ENCODE assay signal across 10 cellular contexts in genomic region chr4:141134051-141134450, GRCh38. TPM values are rescaled to one million over a fixed set of nuclear protein-coding genes. Genes with fewer than 3 reads are reported as not detected.
A peak's percentile ranks its signal among the peaks of the same experiment; 100 is the strongest.
DNase-seq lines count a peak whose midpoint lies in the region; ATAC-seq and TF ChIP-seq lines count a peak whose summit lies in the region.
"Had no signal": no experiment of that assay in that cellular context is flagged by ENCODE, and none has a peak within 500 bp of the region (broad histone marks: within the 10 kb centered on the region; RNA-seq: fewer than 3 reads in every experiment).

No MANE protein-coding gene starts in this region.

- H3K27me3 ChIP-seq in right cardiac atrium (ENCODE audit: control insufficient read depth, insufficient read depth) (no peaks in the 10 kb centered on the region), upper lobe of right lung (peaks cover 12% of the 10 kb centered on the region), smooth muscle cell (ENCODE audit: low read depth) (peaks cover 80% of the 10 kb centered on the region)
- H3K27me3 ChIP-seq: ascending aorta had no signal

- TF ChIP-seq CTCF in upper lobe of right lung (IDR thresholded peaks at IDR 0.05) (no peak), smooth muscle cell (IDR thresholded peaks at IDR 0.05; ENCODE audit: borderline replicate concordance, insufficient read depth, poor library complexity, severe bottlenecking) (no peak)

- H3K4me1 ChIP-seq in right cardiac atrium (ENCODE audit: control insufficient read depth, insufficient read depth, low read length) (no peaks in the 10 kb centered on the region), upper lobe of right lung (peaks cover 7% of the 10 kb centered on the region), smooth muscle cell (ENCODE audit: low read depth) (peaks cover 4% of the 10 kb centered on the region)
- H3K4me1 ChIP-seq: ascending aorta had no signal

- H3K27ac ChIP-seq in right cardiac atrium (ENCODE audit: low read length) (peak overlapping the region; percentile 64), upper lobe of right lung (no peak overlapping the region), smooth muscle cell (ENCODE audit: low read depth) (no peak overlapping the region)
- H3K27ac ChIP-seq: skin epidermis had no signal

- ATAC-seq in SK-N-SH treated with all-trans-retinoic acid at 6 μM for 48 hours = peak; percentile 7; the same call in 1 of the 3 replicates
- ATAC-seq in right cardiac atrium = peak in 1 of 2 donors; percentile 12
- no peak for ATAC-seq in HG02938 (IDR thresholded peaks at IDR 0.05; ENCODE audit: unreplicated experiment)
- ATAC-seq in upper lobe of right lung = no peak

- no peak overlapping the region for H3K4me3 ChIP-seq in right cardiac atrium (ENCODE audit: low read length)
- no peak overlapping the region for H3K4me3 ChIP-seq in upper lobe of right lung
- no peak overlapping the region for H3K4me3 ChIP-seq in smooth muscle cell

- H3K36me3 ChIP-seq in upper lobe of right lung (no peaks in the 10 kb centered on the region), smooth muscle cell (ENCODE audit: low read depth) (no peaks in the 10 kb centered on the region)
- H3K36me3 ChIP-seq: ascending aorta had no signal

- 25% methylated on average over 5 of the region's 5 CpGs for WGBS in right cardiac atrium
- 49% methylated on average over 5 of the region's 5 CpGs for WGBS in smooth muscle cell (ENCODE audit: low lambda C conversion rate)

- H2AFZ ChIP-seq in smooth muscle cell (ENCODE audit: low read depth) = no peak overlapping the region

- H3K4me2 ChIP-seq in smooth muscle cell = no peak overlapping the region

- no peaks in the 10 kb centered on the region for H4K20me1 ChIP-seq in smooth muscle cell (ENCODE audit: low read depth)

- H3K9me3 ChIP-seq in right cardiac atrium (ENCODE audit: control insufficient read depth, low read length) (no peaks in the 10 kb centered on the region), upper lobe of right lung (no peaks in the 10 kb centered on the region), smooth muscle cell (replicated peaks; ENCODE audit: low read depth) (no peaks in the 10 kb centered on the region)
- H3K9me3 ChIP-seq: ascending aorta had no signal

- peak; percentile 31 for DNase-seq in AG08396 (ENCODE audit: low spot score)
- DNase-seq in ELR (ENCODE audit: low read depth) = peak; percentile 27
- no peak for DNase-seq in right cardiac atrium
- DNase-seq in upper lobe of right lung = no peak
- DNase-seq in smooth muscle cell (lab: John Stamatoyannopoulos, UW; ENCODE audit: unreplicated experiment) = no peak
- no peak for DNase-seq in NCI-H774 (lab: John Stamatoyannopoulos, UW)

- no peaks in the 10 kb centered on the region for H3K79me2 ChIP-seq in smooth muscle cell (ENCODE audit: low read depth)

- intact Hi-C loops in right cardiac atrium (cut with DNase I) (loop anchor here in 3 of 4 donors (5.0 kb wide), 4 partner anchors 142 to 272 kb away; no protein-coding TSS in a partner anchor), upper lobe of right lung (cut with DNase I) (loop anchor here (5.0 kb wide), 1 partner anchor 272 kb away; no protein-coding TSS in a partner anchor)

- no peaks in the 10 kb centered on the region for H3F3A ChIP-seq in smooth muscle cell (ENCODE audit: low read depth)

- H3K9ac ChIP-seq in smooth muscle cell (ENCODE audit: low read depth) = no peak overlapping the region

TF ChIP-seq in SK-N-SH treated with all-trans-retinoic acid at 6 μM for 48 hours, 23 proteins besides CTCF, POLR2A, EP300 and RAD21:
- TF ChIP-seq CREB5 (CRISPR knock-in tag; IDR thresholded peaks at IDR 0.05; ENCODE audit: low read depth) = no peak
- TF ChIP-seq, protein P1, sequence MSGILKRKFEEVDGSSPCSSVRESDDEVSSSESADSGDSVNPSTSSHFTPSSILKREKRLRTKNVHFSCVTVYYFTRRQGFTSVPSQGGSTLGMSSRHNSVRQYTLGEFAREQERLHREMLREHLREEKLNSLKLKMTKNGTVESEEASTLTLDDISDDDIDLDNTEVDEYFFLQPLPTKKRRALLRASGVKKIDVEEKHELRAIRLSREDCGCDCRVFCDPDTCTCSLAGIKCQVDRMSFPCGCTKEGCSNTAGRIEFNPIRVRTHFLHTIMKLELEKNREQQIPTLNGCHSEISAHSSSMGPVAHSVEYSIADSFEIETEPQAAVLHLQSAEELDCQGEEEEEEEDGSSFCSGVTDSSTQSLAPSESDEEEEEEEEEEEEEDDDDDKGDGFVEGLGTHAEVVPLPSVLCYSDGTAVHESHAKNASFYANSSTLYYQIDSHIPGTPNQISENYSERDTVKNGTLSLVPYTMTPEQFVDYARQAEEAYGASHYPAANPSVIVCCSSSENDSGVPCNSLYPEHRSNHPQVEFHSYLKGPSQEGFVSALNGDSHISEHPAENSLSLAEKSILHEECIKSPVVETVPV (CRISPR knock-in tag; IDR thresholded peaks at IDR 0.05) = no peak

RNA-seq across cellular contexts. Expression of gene RNF150, which starts 0.8 kb away (rescaled TPM):
- total RNA-seq in right cardiac atrium (10 to 100 TPM; 32.8 to 51.3 (median 40.3) TPM), upper lobe of right lung (2.4 TPM), smooth muscle cell (1.1 and 2.2 TPM in 2 replicates)
- polyA plus RNA-seq in right cardiac atrium (10.1 TPM), smooth muscle cell (0.09 and 0.74 TPM in 2 replicates)

Comparison
In these comparisons a context has a peak if more than half of its experiments do, and no peak if none do; other contexts are left out.
1. DNase-seq: peak in AG08396 (single experiment) and ELR (single experiment); none in right cardiac atrium (0 of 3), upper lobe of right lung (single experiment), smooth muscle cell (single experiment) and NCI-H774 (single experiment).